8 cellular contexts compared by ENCODE assay signal in genomic region chr1:247078315-247079140, GRCh38. TPM values are rescaled to one million over a fixed set of nuclear protein-coding genes. Genes with fewer than 3 reads are reported as not detected.
DNase-seq lines count a peak whose midpoint lies in the region; ATAC-seq, FAIRE-seq and TF ChIP-seq lines count a peak whose summit lies in the region.

ZNF670 (minus strand) TSS chr1:247078811; CDS start chr1:247078596, 215 bp downstream.

- H3K27me3 Mint-ChIP-seq in WTC11 (ENCODE audit: low read depth), result peaks cover 8% of the 10 kb centered on the region; the same call in 1 of the 2 replicates

- peak; percentile 100 for ATAC-seq in GM18907 (IDR thresholded peaks at IDR 0.05; ENCODE audit: unreplicated experiment)
- peak; percentile 99 for ATAC-seq in HG03139 (IDR thresholded peaks at IDR 0.05; ENCODE audit: unreplicated experiment)
- ATAC-seq in WTC11, result peak; percentile 99

- peaks cover 43% of the 10 kb centered on the region for H3K36me3 Mint-ChIP-seq in WTC11

- TF ChIP-seq CTCF in WTC11 (IDR thresholded peaks at IDR 0.05) (no peak), keratinocyte (optimal IDR thresholded peaks at IDR 0.05 in 1 of 3, IDR thresholded peaks at IDR 0.05 in 1 of 3, conservative IDR thresholded peaks at IDR 0.05 in 1 of 3; ENCODE audit: extremely low read depth in 1 of 3, insufficient read depth in 2 of 3, low read length in 3 of 3) (no peak)

- no peaks in the 10 kb centered on the region for H3K27me3 ChIP-seq in keratinocyte (ENCODE audit: control insufficient read depth, extremely low read depth, insufficient read depth, low read length)

- H3K4me1 Mint-ChIP-seq in WTC11, result peaks cover 18% of the 10 kb centered on the region

- CTCF ChIA-PET in WTC11 (lab: Charles Lee), result interaction anchor here (1.0 to 1.8 kb wide), 3 partner anchors 8 to 68 kb away, joined by 3 to 6 read pairs (median 5); no protein-coding TSS in a partner anchor

- H2AFZ ChIP-seq in keratinocyte (ENCODE audit: control insufficient read depth, low read length), result peak within 1 kb of the TSS; percentile 97

- peaks cover 30% of the 10 kb centered on the region for H3K79me2 ChIP-seq in keratinocyte (ENCODE audit: control insufficient read depth, insufficient read depth, low read length)

- H3K4me3 Mint-ChIP-seq in WTC11, result peak within 1 kb of the TSS; percentile 98

- peaks cover 40% of the 10 kb centered on the region for H3K9me3 Mint-ChIP-seq in WTC11

- peak within 1 kb of the TSS; percentile 92 for H3K27ac Mint-ChIP-seq in WTC11

- FAIRE-seq in keratinocyte (lab: Jason Lieb, UNC), result peak; percentile 76

- peaks cover 13% of the 10 kb centered on the region for H3K4me1 ChIP-seq in keratinocyte (ENCODE audit: control insufficient read depth, extremely low read depth, insufficient read depth, low read length)

- peak within 1 kb of the TSS; percentile 82 for H3K27ac ChIP-seq in keratinocyte (ENCODE audit: control insufficient read depth, insufficient read depth, low read length)

- POLR2A ChIA-PET in WTC11 (lab: Charles Lee), result interaction anchor here (0.5 to 1.4 kb wide), 6 partner anchors 11 to 132 kb away, joined by 3 to 5 read pairs (median 3); no protein-coding TSS in a partner anchor

- DNase-seq in AG08395 (ENCODE audit: low spot score) (peak; percentile 97), NCI-H2196 treated with DMSO at 0.1 percent for 48 hours (lab: John Stamatoyannopoulos, UW; ENCODE audit: unreplicated experiment) (peak; percentile 50), WTC11 (ENCODE audit: low spot score) (peak; percentile 99), keratinocyte (ENCODE audit: low read depth, low spot score) (peak; percentile 65)
- peak; percentile 70 for DNase-seq in central memory CD4-positive, alpha-beta T cell
- DNase-seq in stimulated activated CD4-positive, alpha-beta T cell treated with anti-CD3 and anti-CD28 coated beads, Interleukin-15, amount 100 ng/mL, for 1 hour (ENCODE audit: low read depth in 1 of 2, low spot score in 1 of 2), result peak; percentile 57 to 83

- H3K9ac ChIP-seq in keratinocyte (ENCODE audit: control insufficient read depth, extremely low read depth, insufficient read depth, low read length), result peak within 1 kb of the TSS; percentile 80

- peak within 1 kb of the TSS; percentile 99 for H3K4me2 ChIP-seq in keratinocyte (ENCODE audit: control insufficient read depth, extremely low read depth, insufficient read depth, low read depth, low read length)

- H3K9me3 ChIP-seq in keratinocyte (ENCODE audit: control insufficient read depth, low read depth, low read length), result no peaks in the 10 kb centered on the region

- H3K9me1 ChIP-seq in keratinocyte (ENCODE audit: control insufficient read depth, extremely low read depth, insufficient read depth, low read length), result no peaks in the 10 kb centered on the region

- dilution Hi-C loops in keratinocyte (cut with MboI; ENCODE audit: extremely low pct_ligation_motif_present, low sequenced_read_pairs), result no loop called here

- H3K4me3 ChIP-seq in keratinocyte (ENCODE audit: control insufficient read depth in 2 of 3, extremely low read depth in 1 of 3, insufficient read depth in 2 of 3, low read depth in 1 of 3, low read length in 3 of 3), result peak within 1 kb of the TSS; percentile 80 to 96 (median 91)

- no peaks in the 10 kb centered on the region for H4K20me1 ChIP-seq in keratinocyte (ENCODE audit: control insufficient read depth, extremely low read depth, insufficient read depth, low read length)

- H3K36me3 ChIP-seq in keratinocyte (ENCODE audit: control insufficient read depth in 2 of 2, extremely low read depth in 1 of 2, insufficient read depth in 2 of 2, low read length in 2 of 2), result no peaks in the 10 kb centered on the region

TF ChIP-seq in WTC11, 78 proteins besides CTCF, POLR2A, EP300 and RAD21 (continues in another document):
- TF ChIP-seq, protein P1, sequence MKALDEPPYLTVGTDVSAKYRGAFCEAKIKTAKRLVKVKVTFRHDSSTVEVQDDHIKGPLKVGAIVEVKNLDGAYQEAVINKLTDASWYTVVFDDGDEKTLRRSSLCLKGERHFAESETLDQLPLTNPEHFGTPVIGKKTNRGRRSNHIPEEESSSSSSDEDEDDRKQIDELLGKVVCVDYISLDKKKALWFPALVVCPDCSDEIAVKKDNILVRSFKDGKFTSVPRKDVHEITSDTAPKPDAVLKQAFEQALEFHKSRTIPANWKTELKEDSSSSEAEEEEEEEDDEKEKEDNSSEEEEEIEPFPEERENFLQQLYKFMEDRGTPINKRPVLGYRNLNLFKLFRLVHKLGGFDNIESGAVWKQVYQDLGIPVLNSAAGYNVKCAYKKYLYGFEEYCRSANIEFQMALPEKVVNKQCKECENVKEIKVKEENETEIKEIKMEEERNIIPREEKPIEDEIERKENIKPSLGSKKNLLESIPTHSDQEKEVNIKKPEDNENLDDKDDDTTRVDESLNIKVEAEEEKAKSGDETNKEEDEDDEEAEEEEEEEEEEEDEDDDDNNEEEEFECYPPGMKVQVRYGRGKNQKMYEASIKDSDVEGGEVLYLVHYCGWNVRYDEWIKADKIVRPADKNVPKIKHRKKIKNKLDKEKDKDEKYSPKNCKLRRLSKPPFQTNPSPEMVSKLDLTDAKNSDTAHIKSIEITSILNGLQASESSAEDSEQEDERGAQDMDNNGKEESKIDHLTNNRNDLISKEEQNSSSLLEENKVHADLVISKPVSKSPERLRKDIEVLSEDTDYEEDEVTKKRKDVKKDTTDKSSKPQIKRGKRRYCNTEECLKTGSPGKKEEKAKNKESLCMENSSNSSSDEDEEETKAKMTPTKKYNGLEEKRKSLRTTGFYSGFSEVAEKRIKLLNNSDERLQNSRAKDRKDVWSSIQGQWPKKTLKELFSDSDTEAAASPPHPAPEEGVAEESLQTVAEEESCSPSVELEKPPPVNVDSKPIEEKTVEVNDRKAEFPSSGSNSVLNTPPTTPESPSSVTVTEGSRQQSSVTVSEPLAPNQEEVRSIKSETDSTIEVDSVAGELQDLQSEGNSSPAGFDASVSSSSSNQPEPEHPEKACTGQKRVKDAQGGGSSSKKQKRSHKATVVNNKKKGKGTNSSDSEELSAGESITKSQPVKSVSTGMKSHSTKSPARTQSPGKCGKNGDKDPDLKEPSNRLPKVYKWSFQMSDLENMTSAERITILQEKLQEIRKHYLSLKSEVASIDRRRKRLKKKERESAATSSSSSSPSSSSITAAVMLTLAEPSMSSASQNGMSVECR (CRISPR knock-in tag; IDR thresholded peaks at IDR 0.05; ENCODE audit: borderline replicate concordance), result peak; percentile 51; the same call in 1 of the 2 replicates
- TF ChIP-seq HMGA2 (CRISPR knock-in tag; IDR thresholded peaks at IDR 0.05) (no peak), TEAD1 (CRISPR knock-in tag; IDR thresholded peaks at IDR 0.05) (peak; percentile 35; the same call in 1 of the 2 replicates), E2F5 (CRISPR knock-in tag; IDR thresholded peaks at IDR 0.05) (peak; percentile 61; the same call in 1 of the 2 replicates), SMAD3 (CRISPR knock-in tag; IDR thresholded peaks at IDR 0.05; ENCODE audit: borderline replicate concordance) (0 out of 2 replicates have a peak, but pooled peaks have one; percentile 60), ZNF281 (CRISPR knock-in tag; IDR thresholded peaks at IDR 0.05) (0 out of 2 replicates have a peak, but pooled peaks have one; percentile 65), ZNF232 (CRISPR knock-in tag; IDR thresholded peaks at IDR 0.05) (peak; percentile 70; the same call in 1 of the 2 replicates)
- TF ChIP-seq, protein P2, sequence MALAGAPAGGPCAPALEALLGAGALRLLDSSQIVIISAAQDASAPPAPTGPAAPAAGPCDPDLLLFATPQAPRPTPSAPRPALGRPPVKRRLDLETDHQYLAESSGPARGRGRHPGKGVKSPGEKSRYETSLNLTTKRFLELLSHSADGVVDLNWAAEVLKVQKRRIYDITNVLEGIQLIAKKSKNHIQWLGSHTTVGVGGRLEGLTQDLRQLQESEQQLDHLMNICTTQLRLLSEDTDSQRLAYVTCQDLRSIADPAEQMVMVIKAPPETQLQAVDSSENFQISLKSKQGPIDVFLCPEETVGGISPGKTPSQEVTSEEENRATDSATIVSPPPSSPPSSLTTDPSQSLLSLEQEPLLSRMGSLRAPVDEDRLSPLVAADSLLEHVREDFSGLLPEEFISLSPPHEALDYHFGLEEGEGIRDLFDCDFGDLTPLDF (CRISPR knock-in tag; IDR thresholded peaks at IDR 0.05), result peak; percentile 70; the same call in 1 of the 2 replicates

RNA-seq across cellular contexts. Expression of gene ZNF670, which starts in this region (rescaled TPM):
- total RNA-seq in WTC11 (2021), result 11.1 to 12.7 TPM (median 12.7 TPM) in 3 replicates
- 1.9 to 3.6 TPM (median 2.3 TPM) in 3 replicates for polyA plus RNA-seq in keratinocyte
- polyA plus RNA-seq in keratinocyte (2011; ENCODE audit: low read depth), result 0.70 TPM
- polyA plus RNA-seq in keratinocyte (2011; cell fraction: cytosol; rRNA removed), result 1.4 and 3.4 TPM in 2 replicates
- 2.4 and 3.3 TPM in 2 replicates for polyA plus RNA-seq in keratinocyte (2011; cell fraction: nucleus; rRNA removed)
- 1.9 and 2.5 TPM in 2 replicates for polyA plus RNA-seq in keratinocyte (2012; ENCODE audit: low replicate concordance)
- 0.16 to 2.2 TPM (median 0.92 TPM) in 3 replicates for polyA minus RNA-seq in keratinocyte
- polyA minus RNA-seq in keratinocyte (2011; cell fraction: cytosol; rRNA and poly(A)+ RNA removed), result 0.96 TPM
- polyA minus RNA-seq in keratinocyte (2011; cell fraction: nucleus; rRNA and poly(A)+ RNA removed), result 1.4 and 2.2 TPM in 2 replicates

Comparison
In these comparisons a context has a peak if more than half of its experiments do, and no peak if none do; other contexts are left out.
1. Peak in every context shown above with its lines: DNase-seq, ATAC-seq, H3K4me3 ChIP-seq and H3K27ac ChIP-seq.